ENCODE assay signal across 10 cellular contexts in genomic region chr1:24149854-24150227, GRCh38. TPM values are rescaled to one million over a fixed set of nuclear protein-coding genes. Genes with fewer than 3 reads are reported as not detected.
DNase-seq lines count a peak whose midpoint lies in the region; ATAC-seq and TF ChIP-seq lines count a peak whose summit lies in the region.
"Had no signal": no experiment of that assay in that cellular context is flagged by ENCODE, and none has a peak within 500 bp of the region (broad histone marks: within the 10 kb centered on the region; RNA-seq: fewer than 3 reads in every experiment).

No MANE protein-coding gene starts in this region.

- ATAC-seq in activated T-helper 17 cell treated with anti-CD3 and anti-CD28 coated beads, Interleukin-2, amount 50 U/mL, for 72 hours (replicated peaks): peak; percentile 83
- ATAC-seq in stimulated activated naive CD8-positive, alpha-beta T cell treated with anti-CD3 and anti-CD28 coated beads, Interleukin-15, amount 100 ng/mL, for 72 hours: peak; percentile 51
- no peak for ATAC-seq in HG03354 (IDR thresholded peaks at IDR 0.05; ENCODE audit: poor library complexity, severe bottlenecking, unreplicated experiment)
- no peak for ATAC-seq in GM21723 (IDR thresholded peaks at IDR 0.05; ENCODE audit: unreplicated experiment)
- no peak for ATAC-seq in HG02763 (IDR thresholded peaks at IDR 0.05; ENCODE audit: unreplicated experiment)

- H3K27ac Mint-ChIP-seq in MCF 10A (ENCODE audit: low read depth, unreplicated experiment): no peak overlapping the region
- H3K27ac Mint-ChIP-seq in activated T-helper 17 cell treated with anti-CD3 and anti-CD28 coated beads, Interleukin-2, amount 50 U/mL, for 72 hours: no peak overlapping the region
- H3K27ac Mint-ChIP-seq in stimulated activated naive CD8-positive, alpha-beta T cell treated with anti-CD3 and anti-CD28 coated beads, Interleukin-15, amount 100 ng/mL, for 72 hours: no peak overlapping the region

- H3K36me3 ChIP-seq in breast epithelium: no peaks in the 10 kb centered on the region

- H3K36me3 Mint-ChIP-seq in MCF 10A (ENCODE audit: insufficient read depth, unreplicated experiment): no peaks in the 10 kb centered on the region
- H3K36me3 Mint-ChIP-seq in activated T-helper 17 cell treated with anti-CD3 and anti-CD28 coated beads, Interleukin-2, amount 50 U/mL, for 72 hours (ENCODE audit: low read depth): no peaks in the 10 kb centered on the region

- no peak for TF ChIP-seq POLR2A in breast epithelium (IDR thresholded peaks at IDR 0.05)

- intact Hi-C loops in MCF 10A (cut with micrococcal nuclease) (loop anchor here (1.0 kb wide), 4 partner anchors 49 to 242 kb away; no protein-coding TSS in a partner anchor), breast epithelium (cut with DNase I; ENCODE audit: low total_unique reads) (no loop called here)

- no peaks in the 10 kb centered on the region for H3K9me3 ChIP-seq in breast epithelium

- no peaks in the 10 kb centered on the region for H3K4me1 ChIP-seq in breast epithelium

- H3K9me3 Mint-ChIP-seq in MCF 10A (ENCODE audit: unreplicated experiment): no peaks in the 10 kb centered on the region
- H3K9me3 Mint-ChIP-seq in activated T-helper 17 cell treated with anti-CD3 and anti-CD28 coated beads, Interleukin-2, amount 50 U/mL, for 72 hours: no peaks in the 10 kb centered on the region
- no peaks in the 10 kb centered on the region for H3K9me3 Mint-ChIP-seq in stimulated activated naive CD8-positive, alpha-beta T cell treated with anti-CD3 and anti-CD28 coated beads, Interleukin-15, amount 100 ng/mL, for 72 hours

- CTCF ChIA-PET in MCF 10A (lab: Yijun Ruan, JAX): interaction anchor here (0.6 to 5.5 kb wide), 31 partner anchors 8 to 487 kb away, joined by 3 to 54 read pairs (median 4); partner anchors contain the start of genes IFNLR1 and MYOM3

- H3K4me1 Mint-ChIP-seq in MCF 10A (ENCODE audit: insufficient read depth, unreplicated experiment): peaks cover 20% of the 10 kb centered on the region
- H3K4me1 Mint-ChIP-seq in activated T-helper 17 cell treated with anti-CD3 and anti-CD28 coated beads, Interleukin-2, amount 50 U/mL, for 72 hours: peaks cover 8% of the 10 kb centered on the region
- peaks cover 22% of the 10 kb centered on the region for H3K4me1 Mint-ChIP-seq in stimulated activated naive CD8-positive, alpha-beta T cell treated with anti-CD3 and anti-CD28 coated beads, Interleukin-15, amount 100 ng/mL, for 72 hours

- POLR2A ChIA-PET in MCF 10A (lab: Yijun Ruan, JAX): interaction anchor here (0.6 to 2.5 kb wide), 17 partner anchors 8 to 685 kb away, joined by 3 to 22 read pairs (median 4); no protein-coding TSS in a partner anchor

- H3K4me3 ChIP-seq in breast epithelium: peak overlapping the region in 1 of 3 donors; percentile 49

- no peak overlapping the region for H3K27ac ChIP-seq in breast epithelium
- H3K27ac ChIP-seq: C4-2B had no signal

- peak overlapping the region; percentile 58 for H3K4me3 Mint-ChIP-seq in MCF 10A (ENCODE audit: unreplicated experiment)
- H3K4me3 Mint-ChIP-seq in activated T-helper 17 cell treated with anti-CD3 and anti-CD28 coated beads, Interleukin-2, amount 50 U/mL, for 72 hours: peak overlapping the region; percentile 58
- H3K4me3 Mint-ChIP-seq in stimulated activated naive CD8-positive, alpha-beta T cell treated with anti-CD3 and anti-CD28 coated beads, Interleukin-15, amount 100 ng/mL, for 72 hours: no peak overlapping the region

- H3K27me3 Mint-ChIP-seq in MCF 10A (ENCODE audit: insufficient read depth, unreplicated experiment): no peaks in the 10 kb centered on the region
- H3K27me3 Mint-ChIP-seq in activated T-helper 17 cell treated with anti-CD3 and anti-CD28 coated beads, Interleukin-2, amount 50 U/mL, for 72 hours: peaks cover 16% of the 10 kb centered on the region
- peaks cover 63% of the 10 kb centered on the region for H3K27me3 Mint-ChIP-seq in stimulated activated naive CD8-positive, alpha-beta T cell treated with anti-CD3 and anti-CD28 coated beads, Interleukin-15, amount 100 ng/mL, for 72 hours

- no TSS peak for BruUV-seq in MCF 10A (replicated peaks; lab: Mats Ljungman, UMichigan)

- no peaks in the 10 kb centered on the region for H3K27me3 ChIP-seq in breast epithelium

- TF ChIP-seq CTCF in MCF 10A (IDR thresholded peaks at IDR 0.05; ENCODE audit: unreplicated experiment) (no peak), breast epithelium (IDR thresholded peaks at IDR 0.05) (no peak)

- DNase-seq in MCF 10A (ENCODE audit: unreplicated experiment) (peak; percentile 73), breast epithelium (ENCODE audit: low spot score in 2 of 2) (no peak), islet precursor cell (peak; percentile 69)
- DNase-seq in stimulated activated naive CD8-positive, alpha-beta T cell treated with anti-CD3 and anti-CD28 coated beads, Interleukin-15, amount 100 ng/mL, for 72 hours: peak in 1 of 2 donors; percentile 21

RNA-seq across cellular contexts. Expression of gene IL22RA1, which starts 6.9 kb away (rescaled TPM):
- total RNA-seq in MCF 10A (2022): not detected in 2 replicates
- under 1 TPM in 2 of 3 donors, not detected in 1; 0.73 to 0.98 TPM for total RNA-seq in breast epithelium
- total RNA-seq in activated T-helper 17 cell treated with anti-CD3 and anti-CD28 coated beads, Interleukin-2, amount 50 U/mL, for 72 hours: not detected
- total RNA-seq: pulmonary artery endothelial cell had no signal

RNA-seq across cellular contexts. Expression of gene IFNLR1, which starts 37.2 kb away (rescaled TPM):
- total RNA-seq in MCF 10A (2022): 0.12 and 0.19 TPM in 2 replicates
- 10 to 100 TPM in 1 of 3 donors, 1 to 10 TPM in 1, under 1 TPM in 1; under 0.01 to 10.7 (median 3.9) TPM for total RNA-seq in breast epithelium
- 1 to 10 TPM; 1.6 to 9.2 TPM for total RNA-seq in activated T-helper 17 cell treated with anti-CD3 and anti-CD28 coated beads, Interleukin-2, amount 50 U/mL, for 72 hours
- total RNA-seq: pulmonary artery endothelial cell had no signal

RNA-seq across cellular contexts. Expression of gene MYOM3, which starts 37.9 kb away (rescaled TPM):
- total RNA-seq in MCF 10A (2022) (0.05 and 0.12 TPM in 2 replicates), breast epithelium (under 1 TPM; 0.32 to 0.98 (median 0.59) TPM)
- not detected for total RNA-seq in activated T-helper 17 cell treated with anti-CD3 and anti-CD28 coated beads, Interleukin-2, amount 50 U/mL, for 72 hours

Comparison
In these comparisons a context has a peak if more than half of its experiments do, and no peak if none do; other contexts are left out.
1. DNase-seq: peak in MCF 10A (single experiment) and islet precursor cell (single experiment); none in breast epithelium (0 of 2).
2. H3K4me3 Mint-ChIP-seq: peak in MCF 10A (single experiment) and activated T-helper 17 cell treated with anti-CD3 and anti-CD28 coated beads, Interleukin-2, amount 50 U/mL, for 72 hours (single experiment); none in stimulated activated naive CD8-positive, alpha-beta T cell treated with anti-CD3 and anti-CD28 coated beads, Interleukin-15, amount 100 ng/mL, for 72 hours (0 of 2).
3. ATAC-seq: peak in activated T-helper 17 cell treated with anti-CD3 and anti-CD28 coated beads, Interleukin-2, amount 50 U/mL, for 72 hours (single experiment) and stimulated activated naive CD8-positive, alpha-beta T cell treated with anti-CD3 and anti-CD28 coated beads, Interleukin-15, amount 100 ng/mL, for 72 hours (single experiment); none in HG03354 (single experiment), GM21723 (single experiment) and HG02763 (single experiment).